In genomic region chr7:23405240-23405618, GRCh38 we compare ENCODE assay signal across 21 cellular contexts.
DNase-seq lines count a peak whose midpoint lies in the region; ATAC-seq, FAIRE-seq and TF ChIP-seq lines count a peak whose summit lies in the region.
"Had no signal": no experiment of that assay in that cellular context is flagged by ENCODE, and none has a peak within 500 bp of the region (broad histone marks: within the 10 kb centered on the region; RNA-seq: fewer than 3 reads in every experiment).

No MANE protein-coding gene starts in this region.

- no peak overlapping the region for H3K9ac ChIP-seq in SK-N-MC (ENCODE audit: insufficient read length)

- peak overlapping the region; percentile 60; the same call in 1 of the 2 replicates for H3K27ac ChIP-seq in SK-N-MC
- H3K27ac ChIP-seq: neutrophil, testis, uterus had no signal

- intact Hi-C loops in activated CD8-positive, alpha-beta T cell treated with anti-CD3 and anti-CD28 coated beads for 36 hours (cut with micrococcal nuclease): no loop called here

- peaks cover 85% of the 10 kb centered on the region for H3K36me3 ChIP-seq in SK-N-MC (ENCODE audit: insufficient read depth, low read length)
- H3K36me3 ChIP-seq: neutrophil, uterus had no signal

- no peaks in the 10 kb centered on the region for H3K36me3 Mint-ChIP-seq in activated CD8-positive, alpha-beta T cell treated with anti-CD3 and anti-CD28 coated beads for 36 hours (ENCODE audit: low read depth)
- H3K36me3 Mint-ChIP-seq in activated CD8-positive, alpha-beta T cell treated with anti-CD3 and anti-CD28 coated beads, Interleukin-2, amount 10 ng/mL, durations not matched to agents 7 days and 5 days (ENCODE audit: low read depth): peaks cover 3% of the 10 kb centered on the region
- H3K36me3 Mint-ChIP-seq in mesothelial cell of epicardium: peaks cover 47% of the 10 kb centered on the region

- no peak for TF ChIP-seq CTCF in activated CD8-positive, alpha-beta T cell treated with anti-CD3 and anti-CD28 coated beads for 36 hours (IDR thresholded peaks at IDR 0.05)
- no peak for TF ChIP-seq CTCF in mesothelial cell of epicardium (IDR thresholded peaks at IDR 0.05; ENCODE audit: unreplicated experiment)

- CTCF ChIA-PET in activated CD8-positive, alpha-beta T cell treated with anti-CD3 and anti-CD28 coated beads for 36 hours (lab: Charles Lee): no interaction called here
- CTCF ChIA-PET in activated CD8-positive, alpha-beta T cell treated with anti-CD3 and anti-CD28 coated beads, Interleukin-2, amount 10 ng/mL, durations not matched to agents 7 days and 5 days (lab: Charles Lee): no interaction called here

- peak; percentile 32 for ATAC-seq in activated CD8-positive, alpha-beta T cell treated with anti-CD3 and anti-CD28 coated beads for 36 hours
- ATAC-seq in activated CD8-positive, alpha-beta T cell treated with anti-CD3 and anti-CD28 coated beads, Interleukin-2, amount 10 ng/mL, durations not matched to agents 7 days and 5 days: no peak
- ATAC-seq in HG03442 (IDR thresholded peaks at IDR 0.05; ENCODE audit: unreplicated experiment): no peak

- H3K4me3 Mint-ChIP-seq in activated CD8-positive, alpha-beta T cell treated with anti-CD3 and anti-CD28 coated beads for 36 hours: no peak overlapping the region
- H3K4me3 Mint-ChIP-seq in activated CD8-positive, alpha-beta T cell treated with anti-CD3 and anti-CD28 coated beads, Interleukin-2, amount 10 ng/mL, durations not matched to agents 7 days and 5 days: no peak overlapping the region
- no peak overlapping the region for H3K4me3 Mint-ChIP-seq in mesothelial cell of epicardium

- POLR2A ChIA-PET in activated CD8-positive, alpha-beta T cell treated with anti-CD3 and anti-CD28 coated beads for 36 hours (lab: Charles Lee): no interaction called here
- POLR2A ChIA-PET in activated CD8-positive, alpha-beta T cell treated with anti-CD3 and anti-CD28 coated beads, Interleukin-2, amount 10 ng/mL, durations not matched to agents 7 days and 5 days (lab: Charles Lee): no interaction called here

- H3K4me1 Mint-ChIP-seq in activated CD8-positive, alpha-beta T cell treated with anti-CD3 and anti-CD28 coated beads for 36 hours (ENCODE audit: low read depth): peaks cover 28% of the 10 kb centered on the region
- H3K4me1 Mint-ChIP-seq in activated CD8-positive, alpha-beta T cell treated with anti-CD3 and anti-CD28 coated beads, Interleukin-2, amount 10 ng/mL, durations not matched to agents 7 days and 5 days (ENCODE audit: low read depth): no peaks in the 10 kb centered on the region
- peaks cover 3% of the 10 kb centered on the region for H3K4me1 Mint-ChIP-seq in mesothelial cell of epicardium

- no peaks in the 10 kb centered on the region for H3K9me3 ChIP-seq in SK-N-MC (ENCODE audit: low read depth, low read length)
- H3K9me3 ChIP-seq: neutrophil, testis, uterus had no signal

- DNase-seq in activated CD8-positive, alpha-beta T cell treated with anti-CD3 and anti-CD28 coated beads for 36 hours: no peak
- no peak for DNase-seq in activated CD8-positive, alpha-beta T cell treated with anti-CD3 and anti-CD28 coated beads, Interleukin-2, amount 10 ng/mL, durations not matched to agents 7 days and 5 days
- no peak for DNase-seq in SK-N-MC (ENCODE audit: low read depth, low spot score)
- no peak for DNase-seq in mesothelial cell of epicardium (ENCODE audit: low spot score in 2 of 2, unreplicated experiment in 2 of 2)
- no peak for DNase-seq in effector CD8-positive, alpha-beta T cell (lab: John Stamatoyannopoulos, UW)
- DNase-seq in SKM-1 (lab: John Stamatoyannopoulos, UW; ENCODE audit: unreplicated experiment): no peak
- DNase-seq: ACHN; activated CD4-positive, alpha-beta T cell treated with anti-CD3 and anti-CD28 coated beads for 1 hour; activated CD8-positive, alpha-beta memory T cell treated with anti-CD3 and anti-CD28 coated beads, Interleukin-2, amount 50 U/mL, for 48 hours; activated naive CD4-positive, alpha-beta T cell; DMS79 treated with DMSO at 0.1 percent for 48 hours; dorsolateral prefrontal cortex; NCI-H2029 treated with DMSO at 0.1 percent for 48 hours; NCI-H345; Right ventricle myocardium superior; SW 1271; testis; uterus had no signal

- H3K9me3 Mint-ChIP-seq in activated CD8-positive, alpha-beta T cell treated with anti-CD3 and anti-CD28 coated beads for 36 hours: peaks cover 5% of the 10 kb centered on the region
- no peaks in the 10 kb centered on the region for H3K9me3 Mint-ChIP-seq in activated CD8-positive, alpha-beta T cell treated with anti-CD3 and anti-CD28 coated beads, Interleukin-2, amount 10 ng/mL, durations not matched to agents 7 days and 5 days (ENCODE audit: insufficient read depth)
- H3K9me3 Mint-ChIP-seq in mesothelial cell of epicardium: peaks cover 16% of the 10 kb centered on the region

- H3K27ac Mint-ChIP-seq in activated CD8-positive, alpha-beta T cell treated with anti-CD3 and anti-CD28 coated beads for 36 hours: peak overlapping the region; percentile 84
- H3K27ac Mint-ChIP-seq in activated CD8-positive, alpha-beta T cell treated with anti-CD3 and anti-CD28 coated beads, Interleukin-2, amount 10 ng/mL, durations not matched to agents 7 days and 5 days: no peak overlapping the region
- H3K27ac Mint-ChIP-seq in mesothelial cell of epicardium: peak overlapping the region; percentile 11

- peak; percentile 39 for FAIRE-seq in G401.6 (lab: Jason Lieb, UNC)

- H3K4me3 ChIP-seq in SK-N-MC: no peak overlapping the region
- H3K4me3 ChIP-seq: dorsolateral prefrontal cortex, testis, uterus had no signal

- H3K27me3 Mint-ChIP-seq in activated CD8-positive, alpha-beta T cell treated with anti-CD3 and anti-CD28 coated beads for 36 hours: no peaks in the 10 kb centered on the region
- peaks cover 4% of the 10 kb centered on the region for H3K27me3 Mint-ChIP-seq in activated CD8-positive, alpha-beta T cell treated with anti-CD3 and anti-CD28 coated beads, Interleukin-2, amount 10 ng/mL, durations not matched to agents 7 days and 5 days (ENCODE audit: low read depth)
- H3K27me3 Mint-ChIP-seq in mesothelial cell of epicardium (ENCODE audit: low read depth): no peaks in the 10 kb centered on the region
